ENCODE assay signal across 11 cellular contexts in genomic region chr19:39078436-39079200, GRCh38. TPM values are rescaled to one million over a fixed set of nuclear protein-coding genes. Genes with fewer than 3 reads are reported as not detected.
A peak's percentile ranks its signal among the peaks of the same experiment; 100 is the strongest.
DNase-seq lines count a peak whose midpoint lies in the region; ATAC-seq, FAIRE-seq and TF ChIP-seq lines count a peak whose summit lies in the region.
"Had no signal": no experiment of that assay in that cellular context is flagged by ENCODE, and none has a peak within 500 bp of the region (broad histone marks: within the 10 kb centered on the region; RNA-seq: fewer than 3 reads in every experiment).

No MANE protein-coding gene starts in this region.

- H3K27me3 ChIP-seq in upper lobe of left lung (peaks cover 0 to 1% (median 0%) of the 10 kb centered on the region in 4 donors), MM.1S (replicated peaks; ENCODE audit: insufficient read depth, low read length) (peaks cover 52% of the 10 kb centered on the region)

- no peaks in the 10 kb centered on the region for H3K9me2 ChIP-seq in MM.1S (replicated peaks; ENCODE audit: insufficient read depth, low read length)

- H3K4me1 Mint-ChIP-seq in activated CD8-positive, alpha-beta memory T cell treated with anti-CD3 and anti-CD28 coated beads, Interleukin-2, amount 10 ng/mL, durations not matched to agents 7 days and 5 days, result peaks cover 16% of the 10 kb centered on the region

- no peaks in the 10 kb centered on the region for H4K20me1 ChIP-seq in MM.1S (ENCODE audit: insufficient read depth, low read length)

- TF ChIP-seq CTCF in upper lobe of left lung (IDR thresholded peaks at IDR 0.05) (no peak), MM.1S (IDR thresholded peaks at IDR 0.05; ENCODE audit: low read length) (no peak)

- no peaks in the 10 kb centered on the region for H3F3A ChIP-seq in MM.1S (ENCODE audit: insufficient read depth, low read length)

- no peaks in the 10 kb centered on the region for H3K36me3 ChIP-seq in upper lobe of left lung
- H3K36me3 ChIP-seq in MM.1S (replicated peaks; ENCODE audit: insufficient read depth, low read length), result no peaks in the 10 kb centered on the region

- H3K4me3 Mint-ChIP-seq in activated CD8-positive, alpha-beta memory T cell treated with anti-CD3 and anti-CD28 coated beads, Interleukin-2, amount 10 ng/mL, durations not matched to agents 7 days and 5 days, result no peak overlapping the region
- H3K4me3 Mint-ChIP-seq: activated naive CD4-positive, alpha-beta T cell treated with anti-CD3 and anti-CD28 coated beads, Interleukin-2, amount 50 U/mL, for 24 hours; WTC11 had no signal

- WGBS in upper lobe of left lung, 2 donors, result 61 to 64% methylated on average over 6 to 7 of the region's 7 CpGs

- H3K4me3 ChIP-seq in upper lobe of left lung (no peak overlapping the region), MM.1S (ENCODE audit: low read length) (no peak overlapping the region)

- no peaks in the 10 kb centered on the region for H3K9me3 Mint-ChIP-seq in activated CD8-positive, alpha-beta memory T cell treated with anti-CD3 and anti-CD28 coated beads, Interleukin-2, amount 10 ng/mL, durations not matched to agents 7 days and 5 days (ENCODE audit: low read depth)
- H3K9me3 Mint-ChIP-seq: activated naive CD4-positive, alpha-beta T cell treated with anti-CD3 and anti-CD28 coated beads, Interleukin-2, amount 50 U/mL, for 24 hours; WTC11 had no signal

- peak; percentile 88 for FAIRE-seq in RCC 7860 (lab: Jason Lieb, UNC)

- DNase-seq in COLO829 (ENCODE audit: low spot score) (peak; percentile 94), RCC 7860 (ENCODE audit: low spot score) (peak; percentile 94), epidermal melanocyte (ENCODE audit: insufficient read length, low spot score) (peak; percentile 88), non-pigmented ciliary epithelial cell (ENCODE audit: low read depth) (peak; percentile 91), upper lobe of left lung (no peak), MM.1S (no peak), ecto neural progenitor cell (ENCODE audit: low spot score) (no peak)
- no peak for DNase-seq in activated CD8-positive, alpha-beta memory T cell treated with anti-CD3 and anti-CD28 coated beads, Interleukin-2, amount 10 ng/mL, durations not matched to agents 7 days and 5 days
- DNase-seq: NCI-H526 treated with DMSO at 0.1 percent for 48 hours had no signal

- CTCF ChIA-PET in activated CD8-positive, alpha-beta memory T cell treated with anti-CD3 and anti-CD28 coated beads, Interleukin-2, amount 10 ng/mL, durations not matched to agents 7 days and 5 days (lab: Charles Lee), result interaction anchor here (0.8 to 1.5 kb wide), 4 partner anchors 8 to 32 kb away, joined by 3 to 4 read pairs (median 3); no protein-coding TSS in a partner anchor

- H3K9me3 ChIP-seq in upper lobe of left lung (no peaks in the 10 kb centered on the region), MM.1S (replicated peaks; ENCODE audit: insufficient read depth, low read length) (no peaks in the 10 kb centered on the region)

- no peak for TF ChIP-seq POLR2A in upper lobe of left lung (IDR thresholded peaks at IDR 0.05)

- no peaks in the 10 kb centered on the region for H3K36me3 Mint-ChIP-seq in activated CD8-positive, alpha-beta memory T cell treated with anti-CD3 and anti-CD28 coated beads, Interleukin-2, amount 10 ng/mL, durations not matched to agents 7 days and 5 days
- H3K36me3 Mint-ChIP-seq: activated naive CD4-positive, alpha-beta T cell treated with anti-CD3 and anti-CD28 coated beads, Interleukin-2, amount 50 U/mL, for 24 hours; WTC11 had no signal

- peaks cover 2 to 5% (median 5%) of the 10 kb centered on the region in 4 donors for H3K4me1 ChIP-seq in upper lobe of left lung
- peaks cover 3% of the 10 kb centered on the region; the same call in 1 of the 2 replicates for H3K4me1 ChIP-seq in MM.1S (ENCODE audit: low read length)

- H3K4me2 ChIP-seq in MM.1S (ENCODE audit: low read depth, low read length), result no peak overlapping the region

- peaks cover 32% of the 10 kb centered on the region for H3K27me3 Mint-ChIP-seq in activated CD8-positive, alpha-beta memory T cell treated with anti-CD3 and anti-CD28 coated beads, Interleukin-2, amount 10 ng/mL, durations not matched to agents 7 days and 5 days

- no peak for ATAC-seq in upper lobe of left lung (ENCODE audit: low FRiP score in 2 of 2)
- ATAC-seq in activated CD8-positive, alpha-beta memory T cell treated with anti-CD3 and anti-CD28 coated beads, Interleukin-2, amount 10 ng/mL, durations not matched to agents 7 days and 5 days, result no peak
- ATAC-seq: WTC11 had no signal

- H3K27ac Mint-ChIP-seq in activated CD8-positive, alpha-beta memory T cell treated with anti-CD3 and anti-CD28 coated beads, Interleukin-2, amount 10 ng/mL, durations not matched to agents 7 days and 5 days, result no peak overlapping the region
- H3K27ac Mint-ChIP-seq: activated naive CD4-positive, alpha-beta T cell treated with anti-CD3 and anti-CD28 coated beads, Interleukin-2, amount 50 U/mL, for 24 hours; WTC11 had no signal

- no peak for TF ChIP-seq EP300 in upper lobe of left lung (IDR thresholded peaks at IDR 0.05)

- H3K9ac ChIP-seq in MM.1S (ENCODE audit: low read length), result no peak overlapping the region

- H2AFZ ChIP-seq in MM.1S (ENCODE audit: low read length), result no peak overlapping the region

- H3K27ac ChIP-seq in upper lobe of left lung (no peak overlapping the region), MM.1S (ENCODE audit: low read length) (no peak overlapping the region)

- H3K79me2 ChIP-seq in MM.1S (ENCODE audit: low read length), result no peaks in the 10 kb centered on the region

RNA-seq across cellular contexts. Expression of gene ACP7, which starts 5.5 kb away (rescaled TPM):
- total RNA-seq in upper lobe of left lung, result not detected
- total RNA-seq in activated CD8-positive, alpha-beta memory T cell treated with anti-CD3 and anti-CD28 coated beads, Interleukin-2, amount 10 ng/mL, durations not matched to agents 7 days and 5 days, result not detected

RNA-seq across cellular contexts. Expression of gene FBXO27, which starts 46.3 kb away (rescaled TPM):
- 1 to 10 TPM; 1.0 to 9.3 (median 6.3) TPM for total RNA-seq in upper lobe of left lung
- total RNA-seq in activated CD8-positive, alpha-beta memory T cell treated with anti-CD3 and anti-CD28 coated beads, Interleukin-2, amount 10 ng/mL, durations not matched to agents 7 days and 5 days, result under 1 TPM in 1 of 2 experiments, not detected in 1; 0.19 TPM

RNA-seq across cellular contexts. Expression of gene PAK4, which starts 47.0 kb away (rescaled TPM):
- total RNA-seq in upper lobe of left lung, result 10 to 100 TPM; 23.4 to 88.2 (median 54.4) TPM
- 10 to 100 TPM; 14.6 to 18.4 TPM for total RNA-seq in activated CD8-positive, alpha-beta memory T cell treated with anti-CD3 and anti-CD28 coated beads, Interleukin-2, amount 10 ng/mL, durations not matched to agents 7 days and 5 days

Comparison
In these comparisons a context has a peak if more than half of its experiments do, and no peak if none do; other contexts are left out.
1. DNase-seq: peak in COLO829 (single experiment), RCC 7860 (single experiment), epidermal melanocyte (single experiment) and non-pigmented ciliary epithelial cell (single experiment); none in upper lobe of left lung (0 of 2), activated CD8-positive, alpha-beta memory T cell treated with anti-CD3 and anti-CD28 coated beads, Interleukin-2, amount 10 ng/mL, durations not matched to agents 7 days and 5 days (single experiment), MM.1S (single experiment) and ecto neural progenitor cell (single experiment).